6 cellular contexts compared by ENCODE assay signal in the genomic region with DNA sequence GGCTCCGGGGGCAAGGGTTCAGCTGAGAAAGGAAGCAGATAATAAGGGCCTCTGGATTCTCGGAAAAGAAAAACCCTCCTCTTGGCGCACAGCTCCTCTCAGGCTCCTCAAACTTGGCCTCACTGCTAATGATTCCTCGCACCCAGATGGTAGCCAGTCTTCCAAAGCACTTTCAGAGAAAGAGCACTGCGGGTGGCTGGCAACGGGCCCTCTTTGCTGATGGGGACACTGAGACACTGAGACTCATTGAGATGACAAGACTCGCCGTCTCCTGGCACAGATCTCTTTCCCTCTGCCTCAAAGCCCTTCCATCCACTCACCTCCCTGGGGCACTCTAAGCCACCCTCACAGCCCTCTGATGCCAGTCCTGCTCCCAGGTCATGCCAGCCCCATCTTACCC. TPM values are rescaled to one million over a fixed set of nuclear protein-coding genes. Genes with fewer than 3 reads are reported as not detected.
"Had no signal": no experiment of that assay in that cellular context is flagged by ENCODE, and none has a peak within 500 bp of the region (broad histone marks: within the 10 kb centered on the region; RNA-seq: fewer than 3 reads in every experiment).

No MANE protein-coding gene starts in this region.

RNA-seq across cellular contexts. Expression of gene GOLGA8K, which starts 6.6 kb away (rescaled TPM):
- total RNA-seq: MCF 10A, OCI-LY7, PC-9, SJSA1 had no signal

RNA-seq across cellular contexts. Expression of gene GOLGA8O, which starts 58.9 kb away (rescaled TPM):
- total RNA-seq: NCI-H460, RPMI7951, SJSA1 had no signal
